ENCODE assay signal across 8 cellular contexts in the genomic region with DNA sequence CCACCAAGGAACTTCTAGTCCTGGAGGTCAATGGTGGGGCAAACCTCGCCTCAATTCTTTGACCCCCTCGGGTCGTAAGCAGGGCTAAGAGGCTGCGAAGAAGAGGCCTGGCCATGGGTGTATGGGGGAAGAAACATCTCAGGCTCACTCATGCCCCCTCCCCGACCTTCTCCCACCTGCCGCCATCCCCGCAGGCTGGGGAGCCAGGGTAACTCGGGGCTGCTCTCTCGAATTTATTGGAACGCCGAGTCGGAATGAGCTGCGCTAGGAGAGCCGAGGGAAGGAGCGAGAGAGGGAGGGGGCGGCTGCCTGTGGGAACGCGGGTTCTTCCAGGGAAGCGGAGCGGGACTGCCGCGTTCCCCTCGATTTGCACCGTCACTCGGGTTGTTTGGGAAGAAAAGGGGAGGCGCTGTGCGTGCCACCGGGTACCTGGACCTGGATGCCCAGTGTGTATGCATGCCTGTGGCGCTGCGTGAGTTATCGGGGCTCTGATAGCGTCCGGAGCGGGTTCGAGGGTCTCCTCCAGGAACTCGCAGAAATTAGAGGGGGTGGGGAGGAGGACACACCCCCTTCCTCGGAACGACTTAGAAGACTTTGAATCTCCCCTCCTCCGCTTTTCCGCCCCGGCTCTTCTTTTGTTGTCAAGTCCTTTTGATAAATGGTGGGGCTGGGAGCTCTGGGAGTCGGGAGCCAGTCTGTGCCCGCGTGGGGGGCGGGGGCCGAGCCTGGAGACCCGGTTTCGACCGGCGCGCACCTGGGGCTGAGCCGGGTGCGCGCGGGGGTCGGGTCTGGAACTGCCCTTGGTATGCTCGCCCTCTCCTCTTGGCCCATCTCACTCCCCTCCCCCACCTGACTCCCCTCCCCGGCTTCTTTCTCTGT. TPM values are rescaled to one million over a fixed set of nuclear protein-coding genes. Genes with fewer than 3 reads are reported as not detected.
A peak's percentile ranks its signal among the peaks of the same experiment; 100 is the strongest.
DNase-seq lines count a peak whose midpoint lies in the region; ATAC-seq, FAIRE-seq and TF ChIP-seq lines count a peak whose summit lies in the region.

No MANE protein-coding gene starts in this region.

- no peak for TF ChIP-seq CTCF in kidney (IDR thresholded peaks at IDR 0.05; ENCODE audit: borderline replicate concordance, extremely low read depth, insufficient read depth)

- peaks cover 0 to 9% of the 10 kb centered on the region in 2 donors for H3K36me3 ChIP-seq in kidney (ENCODE audit: control insufficient read depth in 1 of 2, insufficient read depth in 2 of 2, low read length in 2 of 2)

- intact Hi-C loops in kidney (cut with DNase I) = loop anchor here (10.0 kb wide), 1 partner anchor 511 kb away; no protein-coding TSS in a partner anchor

- peaks cover 83% of the 10 kb centered on the region for H3K27me3 Mint-ChIP-seq in stimulated activated memory B cell treated with anti-CD40 and anti-IgM and Interleukin-4, amounts not matched to agents 10 μg/mL and 1 μg/mL and 100 μg/mL, for 72 hours

- peak overlapping the region; percentile 82 for H3K4me3 Mint-ChIP-seq in stimulated activated memory B cell treated with anti-CD40 and anti-IgM and Interleukin-4, amounts not matched to agents 10 μg/mL and 1 μg/mL and 100 μg/mL, for 72 hours

- ATAC-seq in stimulated activated memory B cell treated with anti-CD40 and anti-IgM and Interleukin-4, amounts not matched to agents 10 μg/mL and 1 μg/mL and 100 μg/mL, for 72 hours = no peak
- ATAC-seq in HG02884 (IDR thresholded peaks at IDR 0.05; ENCODE audit: unreplicated experiment) = no peak
- ATAC-seq in GM21529 (IDR thresholded peaks at IDR 0.05; ENCODE audit: unreplicated experiment) = no peak

- H3K27ac ChIP-seq in kidney (ENCODE audit: low read depth in 2 of 2, low read length in 2 of 2) = peak overlapping the region; percentile 93 to 97

- peak; percentile 23 to 35 for DNase-seq in NCI-H2081 (lab: John Stamatoyannopoulos, UW)
- no peak for DNase-seq in NCI-H2081 treated with DMSO at 0.1 percent for 48 hours (lab: John Stamatoyannopoulos, UW)
- DNase-seq in NCI-H1105 treated with DMSO at 0.1 percent for 48 hours (lab: John Stamatoyannopoulos, UW) = peak; percentile 49
- DNase-seq in astrocyte of the hippocampus (ENCODE audit: low read depth, low spot score) = peak; percentile 61
- DNase-seq in kidney = peak; percentile 82

- H3K4me1 ChIP-seq in kidney (ENCODE audit: control insufficient read depth in 1 of 2, insufficient read depth in 1 of 2, low read depth in 1 of 2, low read length in 2 of 2) = peaks cover 0 to 11% of the 10 kb centered on the region in 2 donors

- H3K4me3 ChIP-seq in kidney (ENCODE audit: low read length in 2 of 2) = peak overlapping the region; percentile 60 to 88

- H3K36me3 Mint-ChIP-seq in stimulated activated memory B cell treated with anti-CD40 and anti-IgM and Interleukin-4, amounts not matched to agents 10 μg/mL and 1 μg/mL and 100 μg/mL, for 72 hours = peaks cover 5% of the 10 kb centered on the region

- no peak overlapping the region for H3K27ac Mint-ChIP-seq in stimulated activated memory B cell treated with anti-CD40 and anti-IgM and Interleukin-4, amounts not matched to agents 10 μg/mL and 1 μg/mL and 100 μg/mL, for 72 hours

- H3K9me3 Mint-ChIP-seq in stimulated activated memory B cell treated with anti-CD40 and anti-IgM and Interleukin-4, amounts not matched to agents 10 μg/mL and 1 μg/mL and 100 μg/mL, for 72 hours = peaks cover 6% of the 10 kb centered on the region

- H3K4me1 Mint-ChIP-seq in stimulated activated memory B cell treated with anti-CD40 and anti-IgM and Interleukin-4, amounts not matched to agents 10 μg/mL and 1 μg/mL and 100 μg/mL, for 72 hours = peaks cover 43% of the 10 kb centered on the region

- peak overlapping the region; percentile 79 to 92 for H3K9ac ChIP-seq in kidney (ENCODE audit: low read length in 2 of 2)

- H3K9me3 ChIP-seq in kidney (ENCODE audit: control insufficient read depth in 1 of 2, low read length in 2 of 2) = no peaks in the 10 kb centered on the region

- FAIRE-seq in kidney (lab: Jason Lieb, UNC) = no peak

RNA-seq across cellular contexts. Expression of a gene that starts 1.8 kb away (rescaled TPM):
- total RNA-seq in kidney = 34.7 TPM
- polyA plus RNA-seq in kidney (ENCODE audit: insufficient read depth, low read depth, low replicate concordance) = 45.8 TPM

RNA-seq across cellular contexts. Expression of a gene that starts 28.0 kb away (rescaled TPM):
- total RNA-seq in kidney = 23.2 TPM
- 48.6 TPM for polyA plus RNA-seq in kidney (ENCODE audit: insufficient read depth, low read depth, low replicate concordance)
